In genomic region chr7:33745934-33746333, GRCh38 we compare ENCODE assay signal across 2 cellular contexts.
TF ChIP-seq lines count a peak whose summit lies in the region.

No MANE protein-coding gene starts in this region.

TF ChIP-seq in SK-N-SH, 30 proteins besides CTCF, POLR2A, EP300 and RAD21 (continued from another document):
- TF ChIP-seq ZBTB33 (IDR thresholded peaks at IDR 0.05; ENCODE audit: borderline replicate concordance, low read depth): no peak
- TF ChIP-seq TEAD4 (IDR thresholded peaks at IDR 0.05; ENCODE audit: borderline replicate concordance, insufficient read depth): no peak
- TF ChIP-seq FOSL2 (IDR thresholded peaks at IDR 0.05; ENCODE audit: borderline replicate concordance, low read depth): peak; percentile 73
- no peak for TF ChIP-seq USF2 (IDR thresholded peaks at IDR 0.05; ENCODE audit: borderline replicate concordance, low read depth, low read length)
- no peak for TF ChIP-seq YY1 (IDR thresholded peaks at IDR 0.05; ENCODE audit: low read depth)
- TF ChIP-seq FOXJ3 (CRISPR knock-in tag; IDR thresholded peaks at IDR 0.05): no peak
- no peak for TF ChIP-seq IRF3 (IDR thresholded peaks at IDR 0.05; ENCODE audit: low read depth, low read length)
- TF ChIP-seq RFX5 (IDR thresholded peaks at IDR 0.05; ENCODE audit: low read length): no peak

TF ChIP-seq in SK-N-SH treated with all-trans-retinoic acid at 6 μM for 48 hours, 23 proteins besides CTCF, POLR2A, EP300 and RAD21 (continued from another document):
- TF ChIP-seq CREB5 (CRISPR knock-in tag; IDR thresholded peaks at IDR 0.05; ENCODE audit: low read depth): no peak
- no peak for TF ChIP-seq TCF4 (CRISPR knock-in tag; IDR thresholded peaks at IDR 0.05; ENCODE audit: borderline replicate concordance)
- TF ChIP-seq POU6F1 (CRISPR knock-in tag; IDR thresholded peaks at IDR 0.05; ENCODE audit: borderline replicate concordance, low read depth): no peak
- no peak for TF ChIP-seq CSRNP3 (CRISPR knock-in tag; IDR thresholded peaks at IDR 0.05)
- TF ChIP-seq ZFP3 (CRISPR knock-in tag; IDR thresholded peaks at IDR 0.05): no peak
- no peak for TF ChIP-seq GLIS3 (CRISPR knock-in tag; IDR thresholded peaks at IDR 0.05)
- no peak for TF ChIP-seq ZC3H10 (CRISPR knock-in tag; IDR thresholded peaks at IDR 0.05)
- TF ChIP-seq ZFP30 (CRISPR knock-in tag; IDR thresholded peaks at IDR 0.05): no peak
- TF ChIP-seq ESRRG (CRISPR knock-in tag; IDR thresholded peaks at IDR 0.05): no peak
- TF ChIP-seq CSDC2 (CRISPR knock-in tag; IDR thresholded peaks at IDR 0.05): no peak
- TF ChIP-seq PATZ1 (CRISPR knock-in tag; IDR thresholded peaks at IDR 0.05; ENCODE audit: borderline replicate concordance): no peak
- no peak for TF ChIP-seq TSHZ2 (CRISPR knock-in tag; IDR thresholded peaks at IDR 0.05)
- TF ChIP-seq ZNF70 (CRISPR knock-in tag; IDR thresholded peaks at IDR 0.05): no peak
- TF ChIP-seq ISL1 (CRISPR knock-in tag; IDR thresholded peaks at IDR 0.05): no peak
